Comparison of ENCODE assay signal across 9 cellular contexts in genomic region chr19:37506387-37507166, GRCh38. TPM values are rescaled to one million over a fixed set of nuclear protein-coding genes. Genes with fewer than 3 reads are reported as not detected.
DNase-seq lines count a peak whose midpoint lies in the region; ATAC-seq and TF ChIP-seq lines count a peak whose summit lies in the region.
"Had no signal": no experiment of that assay in that cellular context is flagged by ENCODE, and none has a peak within 500 bp of the region (broad histone marks: within the 10 kb centered on the region; RNA-seq: fewer than 3 reads in every experiment).

TSS of gene ZNF793 (plus strand) at chr19:37506939. CDS start at chr19:37523440, 16,501 bp downstream.

- peak; percentile 50 for ATAC-seq in HG03175 (IDR thresholded peaks at IDR 0.05; ENCODE audit: unreplicated experiment)

- intact Hi-C loops in activated naive CD4-positive, alpha-beta T cell treated with anti-CD3 and anti-CD28 coated beads for 36 hours (cut with micrococcal nuclease): loop anchor here (1.0 kb wide), 4 partner anchors 37 to 273 kb away; partner anchors contain the start of genes ZNF527, ZNF540, ZNF570 and ZNF571
- intact Hi-C loops in CD14-positive monocyte (cut with micrococcal nuclease): no loop called here

- peaks cover 27% of the 10 kb centered on the region for H3K9me3 Mint-ChIP-seq in activated naive CD4-positive, alpha-beta T cell treated with anti-CD3 and anti-CD28 coated beads for 36 hours
- peaks cover 14 to 57% (median 49%) of the 10 kb centered on the region in 7 donors for H3K9me3 Mint-ChIP-seq in CD14-positive monocyte

- H3K79me2 ChIP-seq in osteoblast (ENCODE audit: insufficient read depth, low read length): no peaks in the 10 kb centered on the region

- H4K20me1 ChIP-seq in osteoblast (ENCODE audit: insufficient read depth, low read length): no peaks in the 10 kb centered on the region

- no peak for TF ChIP-seq CTCF in cardiac muscle cell (IDR thresholded peaks at IDR 0.05; ENCODE audit: low read depth, low read length)
- TF ChIP-seq CTCF in osteoblast (IDR thresholded peaks at IDR 0.05; ENCODE audit: extremely low read depth, low read depth, low read length): no peak
- TF ChIP-seq CTCF in CD14-positive monocyte (IDR thresholded peaks at IDR 0.05): no peak

- H3K27ac Mint-ChIP-seq in activated naive CD4-positive, alpha-beta T cell treated with anti-CD3 and anti-CD28 coated beads for 36 hours: no peak within 1 kb of the TSS
- H3K27ac Mint-ChIP-seq in CD14-positive monocyte: no peak within 1 kb of the TSS
- H3K27ac Mint-ChIP-seq: activated naive CD4-positive, alpha-beta T cell treated with anti-CD3 and anti-CD28 coated beads, Interleukin-2, amount 50 U/mL, for 24 hours had no signal

- DNase-seq in EL: peak; percentile 45
- DNase-seq in RPMI8226: peak; percentile 63
- DNase-seq in activated naive CD4-positive, alpha-beta T cell treated with anti-CD3 and anti-CD28 coated beads for 36 hours: peak; percentile 85
- peak; percentile 90 for DNase-seq in cardiac muscle cell (ENCODE audit: low read depth in 1 of 2, low spot score in 1 of 2)
- peak; percentile 92 for DNase-seq in osteoblast (ENCODE audit: insufficient read length, low spot score, missing footprints)
- peak; percentile 92 for DNase-seq in superior temporal gyrus (ENCODE audit: extremely low spot score)
- no peak for DNase-seq in CD14-positive monocyte (ENCODE audit: low spot score)

- H3K27ac ChIP-seq in cardiac muscle cell: peak within 1 kb of the TSS; percentile 96
- peak within 1 kb of the TSS; percentile 51 for H3K27ac ChIP-seq in osteoblast (ENCODE audit: low read depth, low read length)

- no peaks in the 10 kb centered on the region for H3K27me3 Mint-ChIP-seq in activated naive CD4-positive, alpha-beta T cell treated with anti-CD3 and anti-CD28 coated beads for 36 hours (ENCODE audit: low read depth)
- no peaks in the 10 kb centered on the region for H3K27me3 Mint-ChIP-seq in CD14-positive monocyte (ENCODE audit: low read depth in 3 of 3)
- H3K27me3 Mint-ChIP-seq: activated naive CD4-positive, alpha-beta T cell treated with anti-CD3 and anti-CD28 coated beads, Interleukin-2, amount 50 U/mL, for 24 hours had no signal

- H3K9me3 ChIP-seq in cardiac muscle cell (ENCODE audit: low read depth) (no peaks in the 10 kb centered on the region), osteoblast (ENCODE audit: low read depth, low read length) (no peaks in the 10 kb centered on the region)

- no peaks in the 10 kb centered on the region for H3K4me1 Mint-ChIP-seq in activated naive CD4-positive, alpha-beta T cell treated with anti-CD3 and anti-CD28 coated beads for 36 hours (ENCODE audit: low read depth)
- no peaks in the 10 kb centered on the region for H3K4me1 Mint-ChIP-seq in CD14-positive monocyte
- H3K4me1 Mint-ChIP-seq: activated naive CD4-positive, alpha-beta T cell treated with anti-CD3 and anti-CD28 coated beads, Interleukin-2, amount 50 U/mL, for 24 hours had no signal

- H3K27me3 ChIP-seq in cardiac muscle cell (no peaks in the 10 kb centered on the region), osteoblast (ENCODE audit: insufficient read depth, low read length) (no peaks in the 10 kb centered on the region)

- H3K36me3 Mint-ChIP-seq in activated naive CD4-positive, alpha-beta T cell treated with anti-CD3 and anti-CD28 coated beads for 36 hours (ENCODE audit: low read depth): peaks cover 56% of the 10 kb centered on the region
- H3K36me3 Mint-ChIP-seq in CD14-positive monocyte: peaks cover 0 to 3% of the 10 kb centered on the region in 2 donors

- peak within 1 kb of the TSS; percentile 99 for H2AFZ ChIP-seq in osteoblast (ENCODE audit: low read length)

- no peak within 1 kb of the TSS for H3K4me3 Mint-ChIP-seq in activated naive CD4-positive, alpha-beta T cell treated with anti-CD3 and anti-CD28 coated beads for 36 hours
- H3K4me3 Mint-ChIP-seq in CD14-positive monocyte: no peak within 1 kb of the TSS
- H3K4me3 Mint-ChIP-seq: activated naive CD4-positive, alpha-beta T cell treated with anti-CD3 and anti-CD28 coated beads, Interleukin-2, amount 50 U/mL, for 24 hours had no signal

- CTCF ChIA-PET in activated naive CD4-positive, alpha-beta T cell treated with anti-CD3 and anti-CD28 coated beads for 36 hours (lab: Charles Lee): interaction anchor here (1.0 kb wide), 1 partner anchor 88 kb away, joined by 3 read pairs; the partner anchor contains the start of genes ZNF540 and ZNF571

- H3K4me3 ChIP-seq in cardiac muscle cell: peak within 1 kb of the TSS; percentile 79
- H3K4me3 ChIP-seq in osteoblast (ENCODE audit: insufficient read depth, low read length): peak within 1 kb of the TSS; percentile 79

- no peaks in the 10 kb centered on the region for H3K36me3 ChIP-seq in cardiac muscle cell
- no peaks in the 10 kb centered on the region for H3K36me3 ChIP-seq in osteoblast (ENCODE audit: insufficient read depth, low read length)

- peaks cover 6% of the 10 kb centered on the region for H3K4me1 ChIP-seq in cardiac muscle cell (ENCODE audit: low read depth)
- H3K4me1 ChIP-seq in osteoblast (ENCODE audit: insufficient read depth, low read length): no peaks in the 10 kb centered on the region

- H3K4me2 ChIP-seq in osteoblast (ENCODE audit: insufficient read depth, low read length): peak within 1 kb of the TSS; percentile 92

RNA-seq across cellular contexts. Expression of gene ZNF793, which starts in this region (rescaled TPM):
- total RNA-seq in activated naive CD4-positive, alpha-beta T cell treated with anti-CD3 and anti-CD28 coated beads for 36 hours: 1 to 10 TPM; 3.8 to 3.9 TPM
- total RNA-seq in cardiac muscle cell (8.4 and 20.3 TPM in 2 replicates), osteoblast (1.8 and 2.1 TPM in 2 replicates)
- polyA plus RNA-seq in cardiac muscle cell (20.0 and 24.6 TPM in 2 replicates), CD14-positive monocyte (not detected)

Comparison
In these comparisons a context has a peak if more than half of its experiments do, and no peak if none do; other contexts are left out.
1. RNA of gene ZNF793 (polyA plus RNA-seq): 20.0 to 24.6 TPM in cardiac muscle cell; not detected in CD14-positive monocyte; every median in the first group is over 10 times any median in the second.